Comparison of ENCODE assay signal across 32 cellular contexts in the genomic region with DNA sequence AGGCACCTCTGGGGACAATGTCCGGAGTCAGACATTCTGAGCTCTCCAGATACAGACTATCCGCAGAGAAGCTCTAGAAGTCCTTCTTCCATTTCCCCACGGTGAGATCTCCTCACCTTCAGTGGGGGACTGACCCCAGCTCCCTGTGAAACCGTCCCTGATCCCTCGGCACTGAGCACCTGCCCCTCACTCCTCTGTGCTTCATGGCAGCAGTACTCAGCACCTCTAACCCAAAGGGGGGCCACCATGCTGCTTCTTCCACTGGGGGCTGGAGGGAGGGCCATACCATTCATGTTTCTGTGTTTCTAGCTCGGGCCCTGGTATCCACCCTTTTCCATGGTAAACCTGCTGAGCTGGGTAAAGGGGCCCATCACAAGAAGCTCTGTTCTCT.
"Had no signal": no experiment of that assay in that cellular context is flagged by ENCODE, and none has a peak within 500 bp of the region (broad histone marks: within the 10 kb centered on the region; RNA-seq: fewer than 3 reads in every experiment).

No MANE protein-coding gene starts in this region.

- H3K4me1 ChIP-seq: ascending aorta, breast epithelium, esophagus squamous epithelium, gastroesophageal sphincter, heart right ventricle had no signal

- H3K27me3 Mint-ChIP-seq: activated CD4-positive, alpha-beta memory T cell treated with anti-CD3 and anti-CD28 coated beads for 36 hours; activated CD4-positive, alpha-beta T cell treated with anti-CD3 and anti-CD28 coated beads for 36 hours; activated CD4-positive, alpha-beta T cell treated with anti-CD3 and anti-CD28 coated beads, Interleukin-2, amount 10 ng/mL, durations not matched to agents 24 days and 14 days; activated CD8-positive, alpha-beta memory T cell treated with anti-CD3 and anti-CD28 coated beads, Interleukin-2, amount 10 ng/mL, durations not matched to agents 7 days and 5 days; activated naive CD4-positive, alpha-beta T cell treated with anti-CD3 and anti-CD28 coated beads, Interleukin-2, amount 10 ng/mL, durations not matched to agents 7 days and 5 days; activated naive CD8-positive, alpha-beta T cell treated with anti-CD3 and anti-CD28 coated beads, Interleukin-2, amount 10 ng/mL, durations not matched to agents 7 days and 5 days; activated T-helper 17 cell treated with anti-CD3 and anti-CD28 coated beads, Interleukin-2, amount 50 U/mL, for 72 hours; central memory CD8-positive, alpha-beta T cell; effector memory CD8-positive, alpha-beta T cell; T-helper 17 cell had no signal

- H3K4me1 Mint-ChIP-seq: activated CD4-positive, alpha-beta T cell treated with anti-CD3 and anti-CD28 coated beads, Interleukin-2, amount 10 ng/mL, durations not matched to agents 24 days and 14 days; brain had no signal

- H3K4me3 ChIP-seq: ascending aorta, breast epithelium, cardiac muscle cell, esophagus squamous epithelium, gastroesophageal sphincter, heart right ventricle had no signal

- H3K27ac ChIP-seq: ascending aorta, breast epithelium, cardiac muscle cell, epithelial cell of prostate, esophagus squamous epithelium, gastroesophageal sphincter, heart right ventricle had no signal

- ATAC-seq: activated CD4-positive, alpha-beta T cell treated with anti-CD3 and anti-CD28 coated beads for 36 hours; activated CD8-positive, alpha-beta memory T cell treated with anti-CD3 and anti-CD28 coated beads, Interleukin-2, amount 10 ng/mL, durations not matched to agents 7 days and 5 days; activated CD8-positive, alpha-beta T cell treated with anti-CD3 and anti-CD28 coated beads, Interleukin-2, amount 10 ng/mL, durations not matched to agents 7 days and 5 days; activated naive CD4-positive, alpha-beta T cell treated with anti-CD3 and anti-CD28 coated beads, Interleukin-2, amount 50 U/mL, for 72 hours; activated T-helper 17 cell treated with anti-CD3 and anti-CD28 coated beads, Interleukin-2, amount 50 U/mL, for 72 hours; effector memory CD8-positive, alpha-beta T cell; gastroesophageal sphincter; heart right ventricle; T-helper 17 cell had no signal

- H3K4me3 Mint-ChIP-seq: activated CD4-positive, alpha-beta memory T cell treated with anti-CD3 and anti-CD28 coated beads for 36 hours; activated CD4-positive, alpha-beta T cell treated with anti-CD3 and anti-CD28 coated beads for 36 hours; activated CD4-positive, alpha-beta T cell treated with anti-CD3 and anti-CD28 coated beads, Interleukin-2, amount 10 ng/mL, durations not matched to agents 24 days and 14 days; activated CD8-positive, alpha-beta memory T cell treated with anti-CD3 and anti-CD28 coated beads, Interleukin-2, amount 10 ng/mL, durations not matched to agents 7 days and 5 days; activated CD8-positive, alpha-beta T cell treated with anti-CD3 and anti-CD28 coated beads, Interleukin-2, amount 10 ng/mL, durations not matched to agents 7 days and 5 days; activated naive CD4-positive, alpha-beta T cell treated with anti-CD3 and anti-CD28 coated beads, Interleukin-2, amount 10 ng/mL, durations not matched to agents 7 days and 5 days; activated naive CD8-positive, alpha-beta T cell treated with anti-CD3 and anti-CD28 coated beads, Interleukin-2, amount 10 ng/mL, durations not matched to agents 7 days and 5 days; activated T-helper 17 cell treated with anti-CD3 and anti-CD28 coated beads, Interleukin-2, amount 50 U/mL, for 72 hours; brain; central memory CD8-positive, alpha-beta T cell; effector memory CD8-positive, alpha-beta T cell; T-helper 17 cell; T-helper 2 cell treated with Interferon-gamma antibody and Interleukin-4, amounts not matched to agents 5 μg/mL and 100 μg/mL, for 36 hours had no signal

- H3K9me3 ChIP-seq: ascending aorta had no signal

- H3K27me3 ChIP-seq: ascending aorta, cardiac muscle cell, esophagus squamous epithelium, gastroesophageal sphincter, heart right ventricle had no signal

- DNase-seq: activated CD4-positive, alpha-beta memory T cell treated with anti-CD3 and anti-CD28 coated beads for 36 hours; activated CD4-positive, alpha-beta T cell treated with anti-CD3 and anti-CD28 coated beads for 36 hours; activated CD4-positive, alpha-beta T cell treated with anti-CD3 and anti-CD28 coated beads, Interleukin-2, amount 10 ng/mL, durations not matched to agents 24 days and 14 days; activated CD4-positive, CD25-positive, alpha-beta regulatory T cell; activated CD4-positive, CD25-positive, alpha-beta regulatory T cell treated with anti-CD3 and anti-CD28 coated beads, Interleukin-2, amount 50 U/mL, for 72 hours; activated CD8-positive, alpha-beta memory T cell treated with anti-CD3 and anti-CD28 coated beads, Interleukin-2, amount 10 ng/mL, durations not matched to agents 7 days and 5 days; activated CD8-positive, alpha-beta memory T cell treated with anti-CD3 and anti-CD28 coated beads, Interleukin-2, amount 50 U/mL, for 4 hours; activated CD8-positive, alpha-beta T cell treated with anti-CD3 and anti-CD28 coated beads, Interleukin-2, amount 10 ng/mL, durations not matched to agents 7 days and 5 days; activated gamma-delta T cell; activated naive CD4-positive, alpha-beta T cell; activated naive CD4-positive, alpha-beta T cell treated with anti-CD3 and anti-CD28 coated beads, Interleukin-2, amount 10 ng/mL, durations not matched to agents 7 days and 5 days; activated naive CD8-positive, alpha-beta T cell treated with anti-CD3 and anti-CD28 coated beads, Interleukin-2, amount 10 ng/mL, durations not matched to agents 7 days and 5 days; activated T-cell treated with anti-CD3 and anti-CD28 coated beads, Interleukin-2, amount 50 U/mL, for 1 hour; cortex of kidney; dermis blood vessel endothelial cell; effector CD4-positive, alpha-beta T cell; effector memory CD8-positive, alpha-beta T cell; esophagus squamous epithelium; foreskin melanocyte; heart right ventricle; T-helper 1 cell; T-helper 17 cell had no signal

- H3K36me3 ChIP-seq: ascending aorta, breast epithelium, cardiac muscle cell, esophagus squamous epithelium, gastroesophageal sphincter, heart right ventricle had no signal

- H3K27ac Mint-ChIP-seq: activated CD4-positive, alpha-beta memory T cell treated with anti-CD3 and anti-CD28 coated beads for 36 hours; activated CD4-positive, alpha-beta T cell treated with anti-CD3 and anti-CD28 coated beads for 36 hours; activated CD4-positive, alpha-beta T cell treated with anti-CD3 and anti-CD28 coated beads, Interleukin-2, amount 10 ng/mL, durations not matched to agents 24 days and 14 days; activated CD8-positive, alpha-beta memory T cell treated with anti-CD3 and anti-CD28 coated beads, Interleukin-2, amount 10 ng/mL, durations not matched to agents 7 days and 5 days; activated CD8-positive, alpha-beta T cell treated with anti-CD3 and anti-CD28 coated beads, Interleukin-2, amount 10 ng/mL, durations not matched to agents 7 days and 5 days; activated naive CD4-positive, alpha-beta T cell treated with anti-CD3 and anti-CD28 coated beads, Interleukin-2, amount 10 ng/mL, durations not matched to agents 7 days and 5 days; activated naive CD8-positive, alpha-beta T cell treated with anti-CD3 and anti-CD28 coated beads, Interleukin-2, amount 10 ng/mL, durations not matched to agents 7 days and 5 days; activated T-helper 17 cell treated with anti-CD3 and anti-CD28 coated beads, Interleukin-2, amount 50 U/mL, for 72 hours; brain; effector memory CD8-positive, alpha-beta T cell; T-helper 17 cell; T-helper 2 cell treated with Interferon-gamma antibody and Interleukin-4, amounts not matched to agents 5 μg/mL and 100 μg/mL, for 36 hours had no signal

- H3K36me3 Mint-ChIP-seq: brain had no signal
